Comparison of ENCODE assay signal across 15 cellular contexts in the genomic region with DNA sequence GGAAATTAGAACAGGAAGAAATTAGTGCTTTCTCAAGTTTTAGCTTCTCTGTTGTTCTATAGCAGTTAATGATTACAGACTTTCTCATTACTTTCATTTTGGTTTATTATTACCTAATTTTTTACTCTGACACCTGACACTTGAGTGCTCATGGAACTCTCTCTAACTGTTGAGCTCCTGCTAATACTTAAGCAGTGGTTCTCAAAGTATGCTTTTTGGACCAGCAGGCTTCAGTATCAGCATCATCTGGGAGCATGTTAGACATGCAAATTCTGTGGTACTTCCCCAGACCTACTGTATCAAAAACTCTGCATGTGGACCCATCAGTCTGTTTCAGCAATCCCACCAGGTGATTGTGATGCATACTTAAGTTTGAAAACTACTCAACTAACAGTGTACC.
DNase-seq lines count a peak whose midpoint lies in the region; ATAC-seq and TF ChIP-seq lines count a peak whose summit lies in the region.
"Had no signal": no experiment of that assay in that cellular context is flagged by ENCODE, and none has a peak within 500 bp of the region (broad histone marks: within the 10 kb centered on the region; RNA-seq: fewer than 3 reads in every experiment).

No MANE protein-coding gene starts in this region.

- H4K91ac ChIP-seq in neuronal stem cell (ENCODE audit: low read depth, low read length, poor library complexity) = no peak overlapping the region

- no peak overlapping the region for H3K4ac ChIP-seq in neuronal stem cell (ENCODE audit: low read length)

- peak overlapping the region; percentile 36 for H2AFZ ChIP-seq in neuronal stem cell (ENCODE audit: low read length)

- H3K9ac ChIP-seq in neuronal stem cell (ENCODE audit: low read depth, low read length, poor library complexity) = no peak overlapping the region

- H3K4me1 ChIP-seq in SJSA1 (replicated peaks) (peaks cover 9% of the 10 kb centered on the region), neuronal stem cell (ENCODE audit: control insufficient read depth in 2 of 2, insufficient read depth in 1 of 2, low read depth in 1 of 2, low read length in 2 of 2) (no peaks in the 10 kb centered on the region)

- DNase-seq in SJSA1 (ENCODE audit: low read depth in 1 of 2, low spot score in 2 of 2) (no peak), neuronal stem cell (ENCODE audit: low spot score) (no peak), HUDEP-2 (lab: John Stamatoyannopoulos, UW; ENCODE audit: unreplicated experiment in 76 of 76) (no peak), H7 (no peak), GM10266 (ENCODE audit: extremely low spot score) (no peak), NCI-H187 (lab: John Stamatoyannopoulos, UW) (no peak)
- DNase-seq: activated CD4-positive, CD25-positive, alpha-beta regulatory T cell; activated CD8-positive, alpha-beta memory T cell treated with anti-CD3 and anti-CD28 coated beads, Interleukin-2, amount 50 U/mL, for 4 hours; glutamatergic neuron; NCI-H187 treated with DMSO at 0.1 percent for 48 hours had no signal

- no peak overlapping the region for H3K23ac ChIP-seq in neuronal stem cell (ENCODE audit: low read depth, low read length, poor library complexity)

- H3K9me3 ChIP-seq in SJSA1 (replicated peaks) (no peaks in the 10 kb centered on the region), neuronal stem cell (replicated peaks in 1 of 2; ENCODE audit: control insufficient read depth in 2 of 2, insufficient read depth in 1 of 2, low read depth in 1 of 2, low read length in 2 of 2) (peaks cover 0 to 3% of the 10 kb centered on the region in 2 donors)

- no peak overlapping the region for H3K4me2 ChIP-seq in neuronal stem cell (ENCODE audit: insufficient read depth, low read length, poor library complexity, severe bottlenecking)

- no peak overlapping the region for H2BK12ac ChIP-seq in neuronal stem cell (ENCODE audit: low read length)

- no peak overlapping the region for H3K14ac ChIP-seq in neuronal stem cell (ENCODE audit: low read length)

- no peak for TF ChIP-seq CTCF in GM10266 (IDR thresholded peaks at IDR 0.05; ENCODE audit: control insufficient read depth, insufficient read depth, low read depth, missing control alignments)

- H2BK15ac ChIP-seq in neuronal stem cell (ENCODE audit: low read length) = no peak overlapping the region

- peak; percentile 90 for ATAC-seq in GM18907 (IDR thresholded peaks at IDR 0.05; ENCODE audit: unreplicated experiment)
- ATAC-seq in HG02938 (IDR thresholded peaks at IDR 0.05; ENCODE audit: unreplicated experiment) = peak; percentile 79
- ATAC-seq: activated naive CD4-positive, alpha-beta T cell treated with anti-CD3 and anti-CD28 coated beads, Interleukin-2, amount 50 U/mL, for 72 hours had no signal

- no peak overlapping the region for H2BK5ac ChIP-seq in neuronal stem cell (ENCODE audit: low read length)

- H2AK5ac ChIP-seq in neuronal stem cell (ENCODE audit: low read depth, low read length) = no peak overlapping the region

- no peak overlapping the region for H2BK120ac ChIP-seq in neuronal stem cell (ENCODE audit: low read depth, low read length)

- H3K79me1 ChIP-seq in neuronal stem cell (ENCODE audit: low read depth, low read length) = no peaks in the 10 kb centered on the region

- H3K27me3 ChIP-seq in SJSA1 (replicated peaks) (no peaks in the 10 kb centered on the region), neuronal stem cell (ENCODE audit: control insufficient read depth in 3 of 3, insufficient read depth in 3 of 3, low read depth in 1 of 3, low read length in 3 of 3) (no peaks in the 10 kb centered on the region), H7 (ENCODE audit: control insufficient read depth, insufficient read depth, low read length) (no peaks in the 10 kb centered on the region)

- 0 out of 2 replicates have a peak overlapping the region, but pooled peaks have one; percentile 17 for H3K27ac ChIP-seq in SJSA1
- H3K27ac ChIP-seq in neuronal stem cell (replicated peaks; ENCODE audit: low read length) = no peak overlapping the region
- H3K27ac ChIP-seq: HL-60, RWPE1 had no signal

- H3K4me3 ChIP-seq in SJSA1 (no peak overlapping the region), neuronal stem cell (ENCODE audit: low read length in 2 of 2) (no peak overlapping the region), H7 (ENCODE audit: insufficient read depth, low read depth, low read length) (no peak overlapping the region)

- no peak overlapping the region for H3K18ac ChIP-seq in neuronal stem cell (ENCODE audit: low read length)

- H4K8ac ChIP-seq in neuronal stem cell (ENCODE audit: low read depth, low read length) = no peak overlapping the region

- H3K36me3 ChIP-seq in SJSA1 (no peaks in the 10 kb centered on the region), neuronal stem cell (replicated peaks in 1 of 2; ENCODE audit: control insufficient read depth in 2 of 2, insufficient read depth in 2 of 2, low read length in 2 of 2) (no peaks in the 10 kb centered on the region), H7 (replicated peaks; ENCODE audit: control insufficient read depth, insufficient read depth, low read length) (no peaks in the 10 kb centered on the region)
